ENCODE assay signal across 1 cellular context in the genomic region with DNA sequence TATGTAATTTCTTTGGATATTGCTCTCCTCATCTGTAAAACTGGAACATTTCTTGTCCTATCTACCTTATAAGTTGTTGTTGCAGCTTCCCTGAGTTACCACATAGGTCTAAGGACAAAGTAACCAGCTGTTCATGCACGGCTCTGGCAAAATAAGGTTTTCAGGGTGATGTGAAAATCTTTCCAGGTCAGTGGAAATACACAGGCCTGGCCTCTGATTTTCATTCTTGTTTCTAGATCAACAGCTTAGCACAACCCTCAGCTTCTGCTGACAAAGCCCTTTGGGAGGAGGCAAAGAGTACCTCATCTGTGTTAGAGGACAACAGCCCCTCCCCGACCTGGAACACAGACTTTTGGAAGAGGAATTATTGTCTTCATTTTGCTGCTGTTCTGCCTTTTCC.
TF ChIP-seq lines count a peak whose summit lies in the region.

No MANE protein-coding gene starts in this region.

TF ChIP-seq in H1, 55 proteins besides CTCF, POLR2A, EP300 and RAD21:
- TF ChIP-seq, protein P1, sequence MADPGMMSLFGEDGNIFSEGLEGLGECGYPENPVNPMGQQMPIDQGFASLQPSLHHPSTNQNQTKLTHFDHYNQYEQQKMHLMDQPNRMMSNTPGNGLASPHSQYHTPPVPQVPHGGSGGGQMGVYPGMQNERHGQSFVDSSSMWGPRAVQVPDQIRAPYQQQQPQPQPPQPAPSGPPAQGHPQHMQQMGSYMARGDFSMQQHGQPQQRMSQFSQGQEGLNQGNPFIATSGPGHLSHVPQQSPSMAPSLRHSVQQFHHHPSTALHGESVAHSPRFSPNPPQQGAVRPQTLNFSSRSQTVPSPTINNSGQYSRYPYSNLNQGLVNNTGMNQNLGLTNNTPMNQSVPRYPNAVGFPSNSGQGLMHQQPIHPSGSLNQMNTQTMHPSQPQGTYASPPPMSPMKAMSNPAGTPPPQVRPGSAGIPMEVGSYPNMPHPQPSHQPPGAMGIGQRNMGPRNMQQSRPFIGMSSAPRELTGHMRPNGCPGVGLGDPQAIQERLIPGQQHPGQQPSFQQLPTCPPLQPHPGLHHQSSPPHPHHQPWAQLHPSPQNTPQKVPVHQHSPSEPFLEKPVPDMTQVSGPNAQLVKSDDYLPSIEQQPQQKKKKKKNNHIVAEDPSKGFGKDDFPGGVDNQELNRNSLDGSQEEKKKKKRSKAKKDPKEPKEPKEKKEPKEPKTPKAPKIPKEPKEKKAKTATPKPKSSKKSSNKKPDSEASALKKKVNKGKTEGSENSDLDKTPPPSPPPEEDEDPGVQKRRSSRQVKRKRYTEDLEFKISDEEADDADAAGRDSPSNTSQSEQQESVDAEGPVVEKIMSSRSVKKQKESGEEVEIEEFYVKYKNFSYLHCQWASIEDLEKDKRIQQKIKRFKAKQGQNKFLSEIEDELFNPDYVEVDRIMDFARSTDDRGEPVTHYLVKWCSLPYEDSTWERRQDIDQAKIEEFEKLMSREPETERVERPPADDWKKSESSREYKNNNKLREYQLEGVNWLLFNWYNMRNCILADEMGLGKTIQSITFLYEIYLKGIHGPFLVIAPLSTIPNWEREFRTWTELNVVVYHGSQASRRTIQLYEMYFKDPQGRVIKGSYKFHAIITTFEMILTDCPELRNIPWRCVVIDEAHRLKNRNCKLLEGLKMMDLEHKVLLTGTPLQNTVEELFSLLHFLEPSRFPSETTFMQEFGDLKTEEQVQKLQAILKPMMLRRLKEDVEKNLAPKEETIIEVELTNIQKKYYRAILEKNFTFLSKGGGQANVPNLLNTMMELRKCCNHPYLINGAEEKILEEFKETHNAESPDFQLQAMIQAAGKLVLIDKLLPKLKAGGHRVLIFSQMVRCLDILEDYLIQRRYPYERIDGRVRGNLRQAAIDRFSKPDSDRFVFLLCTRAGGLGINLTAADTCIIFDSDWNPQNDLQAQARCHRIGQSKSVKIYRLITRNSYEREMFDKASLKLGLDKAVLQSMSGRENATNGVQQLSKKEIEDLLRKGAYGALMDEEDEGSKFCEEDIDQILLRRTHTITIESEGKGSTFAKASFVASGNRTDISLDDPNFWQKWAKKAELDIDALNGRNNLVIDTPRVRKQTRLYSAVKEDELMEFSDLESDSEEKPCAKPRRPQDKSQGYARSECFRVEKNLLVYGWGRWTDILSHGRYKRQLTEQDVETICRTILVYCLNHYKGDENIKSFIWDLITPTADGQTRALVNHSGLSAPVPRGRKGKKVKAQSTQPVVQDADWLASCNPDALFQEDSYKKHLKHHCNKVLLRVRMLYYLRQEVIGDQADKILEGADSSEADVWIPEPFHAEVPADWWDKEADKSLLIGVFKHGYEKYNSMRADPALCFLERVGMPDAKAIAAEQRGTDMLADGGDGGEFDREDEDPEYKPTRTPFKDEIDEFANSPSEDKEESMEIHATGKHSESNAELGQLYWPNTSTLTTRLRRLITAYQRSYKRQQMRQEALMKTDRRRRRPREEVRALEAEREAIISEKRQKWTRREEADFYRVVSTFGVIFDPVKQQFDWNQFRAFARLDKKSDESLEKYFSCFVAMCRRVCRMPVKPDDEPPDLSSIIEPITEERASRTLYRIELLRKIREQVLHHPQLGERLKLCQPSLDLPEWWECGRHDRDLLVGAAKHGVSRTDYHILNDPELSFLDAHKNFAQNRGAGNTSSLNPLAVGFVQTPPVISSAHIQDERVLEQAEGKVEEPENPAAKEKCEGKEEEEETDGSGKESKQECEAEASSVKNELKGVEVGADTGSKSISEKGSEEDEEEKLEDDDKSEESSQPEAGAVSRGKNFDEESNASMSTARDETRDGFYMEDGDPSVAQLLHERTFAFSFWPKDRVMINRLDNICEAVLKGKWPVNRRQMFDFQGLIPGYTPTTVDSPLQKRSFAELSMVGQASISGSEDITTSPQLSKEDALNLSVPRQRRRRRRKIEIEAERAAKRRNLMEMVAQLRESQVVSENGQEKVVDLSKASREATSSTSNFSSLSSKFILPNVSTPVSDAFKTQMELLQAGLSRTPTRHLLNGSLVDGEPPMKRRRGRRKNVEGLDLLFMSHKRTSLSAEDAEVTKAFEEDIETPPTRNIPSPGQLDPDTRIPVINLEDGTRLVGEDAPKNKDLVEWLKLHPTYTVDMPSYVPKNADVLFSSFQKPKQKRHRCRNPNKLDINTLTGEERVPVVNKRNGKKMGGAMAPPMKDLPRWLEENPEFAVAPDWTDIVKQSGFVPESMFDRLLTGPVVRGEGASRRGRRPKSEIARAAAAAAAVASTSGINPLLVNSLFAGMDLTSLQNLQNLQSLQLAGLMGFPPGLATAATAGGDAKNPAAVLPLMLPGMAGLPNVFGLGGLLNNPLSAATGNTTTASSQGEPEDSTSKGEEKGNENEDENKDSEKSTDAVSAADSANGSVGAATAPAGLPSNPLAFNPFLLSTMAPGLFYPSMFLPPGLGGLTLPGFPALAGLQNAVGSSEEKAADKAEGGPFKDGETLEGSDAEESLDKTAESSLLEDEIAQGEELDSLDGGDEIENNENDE (IDR thresholded peaks at IDR 0.05; ENCODE audit: insufficient replicate concordance, low read length): no peak
- TF ChIP-seq, protein P2, sequence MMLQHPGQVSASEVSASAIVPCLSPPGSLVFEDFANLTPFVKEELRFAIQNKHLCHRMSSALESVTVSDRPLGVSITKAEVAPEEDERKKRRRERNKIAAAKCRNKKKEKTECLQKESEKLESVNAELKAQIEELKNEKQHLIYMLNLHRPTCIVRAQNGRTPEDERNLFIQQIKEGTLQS (IDR thresholded peaks at IDR 0.05; ENCODE audit: insufficient read depth, low read depth, low read length): no peak
- TF ChIP-seq NANOG (IDR thresholded peaks at IDR 0.05; ENCODE audit: insufficient read depth, low read depth, low read length, poor library complexity, severe bottlenecking): no peak
- no peak for TF ChIP-seq CTBP2 (IDR thresholded peaks at IDR 0.05; ENCODE audit: borderline replicate concordance, insufficient read depth, insufficient read length, low read length)
- TF ChIP-seq CHD1 (IDR thresholded peaks at IDR 0.05; ENCODE audit: low read depth, low read length): no peak
- TF ChIP-seq SIRT6 (IDR thresholded peaks at IDR 0.05; ENCODE audit: low read length): no peak
- TF ChIP-seq RXRA (IDR thresholded peaks at IDR 0.05; ENCODE audit: insufficient read depth, low read depth, low read length): no peak
- no peak for TF ChIP-seq HDAC6 (IDR thresholded peaks at IDR 0.05; ENCODE audit: low read depth, low read length)
- TF ChIP-seq, protein P3, sequence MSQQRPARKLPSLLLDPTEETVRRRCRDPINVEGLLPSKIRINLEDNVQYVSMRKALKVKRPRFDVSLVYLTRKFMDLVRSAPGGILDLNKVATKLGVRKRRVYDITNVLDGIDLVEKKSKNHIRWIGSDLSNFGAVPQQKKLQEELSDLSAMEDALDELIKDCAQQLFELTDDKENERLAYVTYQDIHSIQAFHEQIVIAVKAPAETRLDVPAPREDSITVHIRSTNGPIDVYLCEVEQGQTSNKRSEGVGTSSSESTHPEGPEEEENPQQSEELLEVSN (IDR thresholded peaks at IDR 0.05): no peak
- TF ChIP-seq SP1 (IDR thresholded peaks at IDR 0.05; ENCODE audit: low read depth, low read length): no peak
- no peak for TF ChIP-seq CBX5 (IDR thresholded peaks at IDR 0.05; ENCODE audit: low read depth, low read length)
- TF ChIP-seq, protein P4, sequence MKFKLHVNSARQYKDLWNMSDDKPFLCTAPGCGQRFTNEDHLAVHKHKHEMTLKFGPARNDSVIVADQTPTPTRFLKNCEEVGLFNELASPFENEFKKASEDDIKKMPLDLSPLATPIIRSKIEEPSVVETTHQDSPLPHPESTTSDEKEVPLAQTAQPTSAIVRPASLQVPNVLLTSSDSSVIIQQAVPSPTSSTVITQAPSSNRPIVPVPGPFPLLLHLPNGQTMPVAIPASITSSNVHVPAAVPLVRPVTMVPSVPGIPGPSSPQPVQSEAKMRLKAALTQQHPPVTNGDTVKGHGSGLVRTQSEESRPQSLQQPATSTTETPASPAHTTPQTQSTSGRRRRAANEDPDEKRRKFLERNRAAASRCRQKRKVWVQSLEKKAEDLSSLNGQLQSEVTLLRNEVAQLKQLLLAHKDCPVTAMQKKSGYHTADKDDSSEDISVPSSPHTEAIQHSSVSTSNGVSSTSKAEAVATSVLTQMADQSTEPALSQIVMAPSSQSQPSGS (IDR thresholded peaks at IDR 0.05; ENCODE audit: low read length): no peak
TF ChIP-seq in H1: peak in this region for 0.
